Comparison of ENCODE assay signal across 28 cellular contexts in genomic region chr5:170826117-170826516, GRCh38. TPM values are rescaled to one million over a fixed set of nuclear protein-coding genes. Genes with fewer than 3 reads are reported as not detected.
A peak's percentile ranks its signal among the peaks of the same experiment; 100 is the strongest.
DNase-seq lines count a peak whose midpoint lies in the region; ATAC-seq, FAIRE-seq and TF ChIP-seq lines count a peak whose summit lies in the region.
"Had no signal": no experiment of that assay in that cellular context is flagged by ENCODE, and none has a peak within 500 bp of the region (broad histone marks: within the 10 kb centered on the region; RNA-seq: fewer than 3 reads in every experiment).

No MANE protein-coding gene starts in this region.

- ATAC-seq in WTC11 (no peak), GM19397 (IDR thresholded peaks at IDR 0.05; ENCODE audit: unreplicated experiment) (no peak)

- H2AK5ac ChIP-seq in H1 (ENCODE audit: low read depth, low read length): no peak overlapping the region

- no peak overlapping the region for H3K56ac ChIP-seq in H1 (replicated peaks; ENCODE audit: insufficient read length, low read depth, low read length)

- H3K4me3 ChIP-seq in HEK293 (ENCODE audit: low read depth, low read length) (no peak overlapping the region), H1 (ENCODE audit: extremely low read depth in 1 of 4, insufficient read depth in 2 of 4, low read depth in 3 of 4, low read length in 4 of 4) (no peak overlapping the region), esophagus muscularis mucosa (no peak overlapping the region), stomach (no peak overlapping the region)
- H3K4me3 ChIP-seq: BLaER1 had no signal

- no peak overlapping the region for H2BK120ac ChIP-seq in H1 (replicated peaks; ENCODE audit: low read depth, low read length)

- H2BK20ac ChIP-seq in H1 (ENCODE audit: low read length): no peak overlapping the region

- intact Hi-C loops in esophagus muscularis mucosa (cut with DNase I): no loop called here
- intact Hi-C loops in stomach (cut with DNase I; ENCODE audit: low total_unique reads): no loop called here

- H3K23ac ChIP-seq in H1 (ENCODE audit: insufficient read length): no peak overlapping the region

- H3K18ac ChIP-seq in H1 (ENCODE audit: extremely low read depth, low read length): no peak overlapping the region

- no peaks in the 10 kb centered on the region for H3K79me1 ChIP-seq in H1 (ENCODE audit: low read depth, low read length)

- no peak overlapping the region for H2BK15ac ChIP-seq in H1 (ENCODE audit: low read length)

- no peak overlapping the region for H4K5ac ChIP-seq in H1 (ENCODE audit: insufficient read length, low read depth, low read length)

- CTCF ChIA-PET in HEK293 (lab: Yijun Ruan, JAX): interaction anchor here (1.1 kb wide), 1 partner anchor 17 kb away, joined by 5 read pairs; no protein-coding TSS in a partner anchor
- CTCF ChIA-PET in WTC11 (lab: Charles Lee): no interaction called here
- CTCF ChIA-PET in H1 (lab: Charles Lee; ENCODE audit: partially characterized antibody): interaction anchor here (0.9 to 1.4 kb wide), 2 partner anchors 34 to 75 kb away, joined by 3 to 4 read pairs; no protein-coding TSS in a partner anchor

- H4K8ac ChIP-seq in H1 (ENCODE audit: extremely low read depth, insufficient read depth, low read length): no peak overlapping the region

- no peak overlapping the region for H3K4me3 Mint-ChIP-seq in WTC11
- H3K4me3 Mint-ChIP-seq: CD14-positive monocyte; CD4-positive, alpha-beta memory T cell; CD4-positive, CD25-positive, alpha-beta regulatory T cell; CD8-positive, alpha-beta memory T cell had no signal

- no peak overlapping the region for H2BK5ac ChIP-seq in H1 (ENCODE audit: low read depth, low read length)

- H3K27ac ChIP-seq in HEK293 (ENCODE audit: extremely low read depth, low read depth, low read length): no peak overlapping the region
- H3K27ac ChIP-seq in H1 (ENCODE audit: low read depth, low read length): no peak overlapping the region
- no peak overlapping the region for H3K27ac ChIP-seq in esophagus muscularis mucosa (replicated peaks in 1 of 4)
- no peak overlapping the region for H3K27ac ChIP-seq in stomach
- H3K27ac ChIP-seq: BLaER1 had no signal

- peaks cover 44% of the 10 kb centered on the region for H3K9me3 Mint-ChIP-seq in WTC11

- H3K23me2 ChIP-seq in H1 (ENCODE audit: low read depth, low read length): no peaks in the 10 kb centered on the region

- TF ChIP-seq POLR2A in H1 (IDR thresholded peaks at IDR 0.05; ENCODE audit: control extremely low read depth in 1 of 2, low read depth in 2 of 2, low read length in 2 of 2) (no peak), esophagus muscularis mucosa (IDR thresholded peaks at IDR 0.05; ENCODE audit: low read depth) (no peak), stomach (IDR thresholded peaks at IDR 0.05) (no peak)

- H3K4me1 ChIP-seq in HEK293 (ENCODE audit: control insufficient read depth, insufficient read depth, low read length) (no peaks in the 10 kb centered on the region), H1 (replicated peaks in 1 of 4; ENCODE audit: control insufficient read depth in 3 of 4, insufficient read depth in 4 of 4, low read length in 3 of 4) (no peaks in the 10 kb centered on the region), esophagus muscularis mucosa (no peaks in the 10 kb centered on the region), stomach (no peaks in the 10 kb centered on the region)
- H3K4me1 ChIP-seq: BE2C, BLaER1 had no signal

- no peak overlapping the region for H2AFZ ChIP-seq in H1 (ENCODE audit: low read length)

- no peak overlapping the region for H3K4ac ChIP-seq in H1 (replicated peaks; ENCODE audit: insufficient read length, low read depth, low read length)

- no peak overlapping the region for H4K91ac ChIP-seq in H1 (replicated peaks; ENCODE audit: insufficient read length, low read length)

- no peak overlapping the region for H3K9ac ChIP-seq in H1 (replicated peaks in 1 of 4; ENCODE audit: extremely low read depth in 1 of 4, low read depth in 3 of 4, low read length in 3 of 4)
- H3K9ac ChIP-seq: BLaER1 had no signal

- no peaks in the 10 kb centered on the region for H3K9me3 ChIP-seq in HEK293 (ENCODE audit: control insufficient read depth, insufficient read depth, low read depth, low read length)
- H3K9me3 ChIP-seq in H1 (ENCODE audit: insufficient read depth in 2 of 2, low read depth in 1 of 2, low read length in 1 of 2): peaks cover 13 to 18% of the 10 kb centered on the region in 2 experiments; a peak in 3 of 4 replicates
- H3K9me3 ChIP-seq in esophagus muscularis mucosa: no peaks in the 10 kb centered on the region
- H3K9me3 ChIP-seq in stomach: peaks cover 0 to 10% (median 2%) of the 10 kb centered on the region in 4 donors
- H3K9me3 ChIP-seq: BE2C had no signal

- H3K4me2 ChIP-seq in H1 (ENCODE audit: insufficient read depth in 1 of 2, low read depth in 2 of 2, low read length in 2 of 2): no peak overlapping the region
- H3K4me2 ChIP-seq: BLaER1 had no signal

- no peak for TF ChIP-seq EP300 in H1 (IDR thresholded peaks at IDR 0.05; ENCODE audit: borderline replicate concordance in 1 of 2, low read depth in 2 of 2, low read length in 2 of 2)
- no peak for TF ChIP-seq EP300 in esophagus muscularis mucosa (IDR thresholded peaks at IDR 0.05)
- no peak for TF ChIP-seq EP300 in stomach (IDR thresholded peaks at IDR 0.05)

- peaks cover 11% of the 10 kb centered on the region for H3K27me3 Mint-ChIP-seq in WTC11 (ENCODE audit: low read depth)
- H3K27me3 Mint-ChIP-seq: CD4-positive, alpha-beta memory T cell had no signal

- H3K36me3 ChIP-seq in HEK293 (ENCODE audit: control insufficient read depth in 2 of 2, insufficient read depth in 1 of 2, low read length in 2 of 2): no peaks in the 10 kb centered on the region
- H3K36me3 ChIP-seq in H1 (ENCODE audit: control insufficient read depth in 2 of 4, insufficient read depth in 4 of 4, low read length in 3 of 4): no peaks in the 10 kb centered on the region
- no peaks in the 10 kb centered on the region for H3K36me3 ChIP-seq in esophagus muscularis mucosa
- H3K36me3 ChIP-seq in stomach: no peaks in the 10 kb centered on the region
- H3K36me3 ChIP-seq: BE2C, BLaER1 had no signal

- TF ChIP-seq RAD21 in H1 (IDR thresholded peaks at IDR 0.05 in 1 of 2, conservative IDR thresholded peaks at IDR 0.05 in 1 of 2; ENCODE audit: low read depth in 2 of 2, low read length in 2 of 2): no peak

- peaks cover 33% of the 10 kb centered on the region for H3K36me3 Mint-ChIP-seq in WTC11
- H3K36me3 Mint-ChIP-seq: CD14-positive monocyte; CD4-positive, alpha-beta memory T cell; CD4-positive, CD25-positive, alpha-beta regulatory T cell; CD8-positive, alpha-beta memory T cell had no signal

- no peaks in the 10 kb centered on the region for H3K27me3 ChIP-seq in H1 (replicated peaks in 1 of 4; ENCODE audit: control insufficient read depth in 3 of 4, extremely low read depth in 1 of 4, insufficient read depth in 3 of 4, low read length in 3 of 4)
- H3K27me3 ChIP-seq in esophagus muscularis mucosa: peaks cover 0 to 7% (median 0%) of the 10 kb centered on the region in 4 donors
- no peaks in the 10 kb centered on the region for H3K27me3 ChIP-seq in stomach
- H3K27me3 ChIP-seq: BE2C, BLaER1 had no signal

- no peak overlapping the region for H2BK12ac ChIP-seq in H1 (ENCODE audit: low read depth, low read length)

- no peak for FAIRE-seq in H1 (lab: Jason Lieb, UNC)
- FAIRE-seq: A204.1, G401.6, GM12891, GM19239 had no signal

- H3K27ac Mint-ChIP-seq in WTC11: no peak overlapping the region
- H3K27ac Mint-ChIP-seq: CD14-positive monocyte; CD4-positive, alpha-beta memory T cell; CD4-positive, CD25-positive, alpha-beta regulatory T cell; CD8-positive, alpha-beta memory T cell had no signal

- 76% methylated on average over 2 of the region's 2 CpGs; no CpG with 5 or more reads in 1 of the 2 experiments for WGBS in H1 (ENCODE audit: extremely low coverage in 1 of 2, insufficient coverage in 1 of 2, insufficient read length in 1 of 2, insufficient replicate concordance in 2 of 2, low coverage in 1 of 2, low lambda C conversion rate in 2 of 2, missing lambda C conversion rate in 1 of 2), 2 experiments
- WGBS in esophagus muscularis mucosa: 77% methylated on average over 2 of the region's 2 CpGs
- 70 to 93% (median 83%) methylated on average over 2 of the region's 2 CpGs for WGBS in stomach, 5 donors

- POLR2A ChIA-PET in HEK293 (lab: Yijun Ruan, JAX) (no interaction called here), WTC11 (lab: Charles Lee) (no interaction called here), H1 (lab: Charles Lee; ENCODE audit: partially characterized antibody) (interaction anchor here (1.0 kb wide), 1 partner anchor 75 kb away, joined by 3 read pairs; no protein-coding TSS in a partner anchor)

- H3K79me2 ChIP-seq in H1 (ENCODE audit: control insufficient read depth in 1 of 2, insufficient read depth in 2 of 2, low read length in 2 of 2): no peaks in the 10 kb centered on the region

- DNase-seq in WTC11 (ENCODE audit: low spot score) (no peak), H1 (ENCODE audit: low read depth in 1 of 2, low spot score in 2 of 2) (no peak), esophagus muscularis mucosa (ENCODE audit: extremely low spot score) (peak; percentile 50), NCI-H774 (lab: John Stamatoyannopoulos, UW) (no peak), amygdala (lab: John Stamatoyannopoulos, UW) (no peak), stomach (no peak)
- DNase-seq: 8988T; ACHN; BE2C; C1 segment of cervical spinal cord; CD4-positive, alpha-beta memory T cell; CD4-positive, CD25-positive, alpha-beta regulatory T cell; CD8-positive, alpha-beta memory T cell; COR-L47; DMS 273 treated with DMSO at 0.1 percent for 48 hours; DMS153; DMS79 treated with DMSO at 0.1 percent for 48 hours; GF-D8 had no signal

- TF ChIP-seq CTCF in HEK293 (tag by site-specific recombination; IDR thresholded peaks at IDR 0.05) (no peak), WTC11 (IDR thresholded peaks at IDR 0.05) (no peak), H1 (IDR thresholded peaks at IDR 0.05; ENCODE audit: control extremely low read depth in 1 of 3, insufficient read depth in 1 of 3, low read depth in 1 of 3, low read length in 3 of 3) (no peak), esophagus muscularis mucosa (IDR thresholded peaks at IDR 0.05) (no peak), stomach (IDR thresholded peaks at IDR 0.05) (no peak)

- no peak overlapping the region for H3K14ac ChIP-seq in H1 (ENCODE audit: insufficient read length)

- no peaks in the 10 kb centered on the region for H4K20me1 ChIP-seq in H1 (replicated peaks in 1 of 2; ENCODE audit: control insufficient read depth in 1 of 2, insufficient read depth in 2 of 2, low read length in 2 of 2)
- H4K20me1 ChIP-seq: BLaER1 had no signal

- no peaks in the 10 kb centered on the region for H3K4me1 Mint-ChIP-seq in WTC11
- H3K4me1 Mint-ChIP-seq: CD14-positive monocyte; CD4-positive, alpha-beta memory T cell; CD4-positive, CD25-positive, alpha-beta regulatory T cell; CD8-positive, alpha-beta memory T cell had no signal

RNA-seq across cellular contexts. Expression of gene RANBP17, which starts 35.7 kb away (rescaled TPM):
- total RNA-seq in WTC11 (2021): 23.1 to 27.4 TPM (median 23.1 TPM) in 3 replicates
- total RNA-seq in H1 (2021; fragmentation: NEBNext Ultra II Directional; extraction: Animal tissue kit (Norgen Biotek cat#: 25700)): 16.2 and 21.3 TPM in 2 replicates
- polyA plus RNA-seq in H1 (2011; rRNA removed): 6.8 and 8.6 TPM in 2 replicates
- 10.1 TPM for polyA plus RNA-seq in H1 (2011; cell fraction: cytosol; rRNA removed)
- 27.7 TPM for polyA plus RNA-seq in H1 (2011; cell fraction: nucleus; rRNA removed)
- 8.0 to 13.4 TPM (median 8.5 TPM) in 4 replicates for polyA plus RNA-seq in H1 (2012, experiment 1 of 2)
- 0.28 TPM for polyA plus RNA-seq in H1 (2012, experiment 2 of 2)
- polyA plus RNA-seq in H1 (2013, experiment 1 of 2): 9.5 TPM
- polyA plus RNA-seq in H1 (2013, experiment 2 of 2): 5.7 TPM
- polyA minus RNA-seq in H1 (2011; rRNA and poly(A)+ RNA removed): 81.3 and 133 TPM in 2 replicates
- 25.0 TPM for polyA minus RNA-seq in H1 (2011; cell fraction: cytosol; rRNA and poly(A)+ RNA removed)
- polyA minus RNA-seq in H1 (2011; cell fraction: nucleus; rRNA and poly(A)+ RNA removed): 149 TPM
- 10 to 100 TPM; 16.4 to 28.2 (median 17.7) TPM for total RNA-seq in esophagus muscularis mucosa
- total RNA-seq in stomach: 10 to 100 TPM in 4 of 5 donors, 1 to 10 TPM in 1; 4.1 to 75.6 (median 22.3) TPM
- polyA plus RNA-seq in stomach: 1 to 10 TPM; 1.4 to 2.1 (median 1.9) TPM
- total RNA-seq: A673; CD4-positive, alpha-beta memory T cell; CD4-positive, CD25-positive, alpha-beta regulatory T cell; CD8-positive, alpha-beta memory T cell had no signal
- polyA plus RNA-seq: CD4-positive, alpha-beta memory T cell; CD4-positive, CD25-positive, alpha-beta regulatory T cell; CD8-positive, alpha-beta memory T cell had no signal

RNA-seq across cellular contexts. Expression of gene GABRP, which starts 42.6 kb away (rescaled TPM):
- total RNA-seq in WTC11 (2021): 4.8 to 9.9 TPM (median 9.8 TPM) in 3 replicates
- total RNA-seq in H1 (2021; fragmentation: NEBNext Ultra II Directional; extraction: Animal tissue kit (Norgen Biotek cat#: 25700)): 3.7 and 3.9 TPM in 2 replicates
- 2.5 and 4.0 TPM in 2 replicates for polyA plus RNA-seq in H1 (2011; rRNA removed)
- polyA plus RNA-seq in H1 (2011; cell fraction: cytosol; rRNA removed): 3.6 TPM
- polyA plus RNA-seq in H1 (2011; cell fraction: nucleus; rRNA removed): 5.2 TPM
- polyA plus RNA-seq in H1 (2012, experiment 1 of 2): 2.7 to 5.2 TPM (median 4.1 TPM) in 4 replicates
- polyA plus RNA-seq in H1 (2012, experiment 2 of 2): 0.38 TPM
- 6.8 TPM for polyA plus RNA-seq in H1 (2013, experiment 1 of 2)
- 8.3 TPM for polyA plus RNA-seq in H1 (2013, experiment 2 of 2)
- 6.1 and 11.5 TPM in 2 replicates for polyA minus RNA-seq in H1 (2011; rRNA and poly(A)+ RNA removed)
- 2.1 TPM for polyA minus RNA-seq in H1 (2011; cell fraction: cytosol; rRNA and poly(A)+ RNA removed)
- polyA minus RNA-seq in H1 (2011; cell fraction: nucleus; rRNA and poly(A)+ RNA removed): 3.4 TPM
- under 1 TPM in 1 of 4 donors, not detected in 3; 0.42 TPM for total RNA-seq in esophagus muscularis mucosa
- 1 to 10 TPM in 1 of 5 donors, under 1 TPM in 2, not detected in 2; under 0.01 to 4.5 (median 0.55) TPM for total RNA-seq in stomach
- polyA plus RNA-seq in stomach: 10 to 100 TPM in 1 of 3 donors, 1 to 10 TPM in 1, under 1 TPM in 1; 0.92 to 31.7 (median 1.2) TPM
- total RNA-seq: CD4-positive, alpha-beta memory T cell; CD4-positive, CD25-positive, alpha-beta regulatory T cell; CD8-positive, alpha-beta memory T cell had no signal
- polyA plus RNA-seq: AG04450; CD14-positive monocyte; CD4-positive, alpha-beta memory T cell; CD4-positive, CD25-positive, alpha-beta regulatory T cell; CD8-positive, alpha-beta memory T cell had no signal
